1 cellular context compared by ENCODE assay signal in the genomic region with DNA sequence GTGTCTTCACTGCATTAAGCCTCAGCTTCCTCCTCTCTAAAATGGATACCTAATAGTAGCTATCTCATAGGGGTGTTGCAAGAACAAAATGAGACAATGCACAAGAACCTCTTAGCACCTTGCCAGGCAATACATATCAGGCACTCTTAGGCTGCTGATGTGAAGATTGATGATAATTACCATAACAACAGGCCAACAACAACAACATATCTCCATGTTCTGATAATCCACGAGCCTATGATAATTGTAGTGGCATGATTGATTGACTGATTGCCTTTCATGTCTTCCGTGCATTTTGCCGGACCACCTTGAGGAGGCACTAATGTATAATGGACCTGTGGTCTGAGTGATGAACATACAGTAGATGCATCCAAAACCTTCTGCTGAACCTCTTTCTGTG.
TF ChIP-seq lines count a peak whose summit lies in the region.

No MANE protein-coding gene starts in this region.

TF ChIP-seq in K562, 482 proteins besides CTCF, POLR2A, EP300 and RAD21 (continued from another document):
- TF ChIP-seq SAFB2 (IDR thresholded peaks at IDR 0.05; ENCODE audit: borderline replicate concordance, low read depth, low read length, severe bottlenecking) (no peak), FOXJ2 (tag; IDR thresholded peaks at IDR 0.05) (peak; percentile 92)
- TF ChIP-seq, protein P1, sequence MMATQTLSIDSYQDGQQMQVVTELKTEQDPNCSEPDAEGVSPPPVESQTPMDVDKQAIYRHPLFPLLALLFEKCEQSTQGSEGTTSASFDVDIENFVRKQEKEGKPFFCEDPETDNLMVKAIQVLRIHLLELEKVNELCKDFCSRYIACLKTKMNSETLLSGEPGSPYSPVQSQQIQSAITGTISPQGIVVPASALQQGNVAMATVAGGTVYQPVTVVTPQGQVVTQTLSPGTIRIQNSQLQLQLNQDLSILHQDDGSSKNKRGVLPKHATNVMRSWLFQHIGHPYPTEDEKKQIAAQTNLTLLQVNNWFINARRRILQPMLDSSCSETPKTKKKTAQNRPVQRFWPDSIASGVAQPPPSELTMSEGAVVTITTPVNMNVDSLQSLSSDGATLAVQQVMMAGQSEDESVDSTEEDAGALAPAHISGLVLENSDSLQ (IDR thresholded peaks at IDR 0.05): peak; percentile 42
